15 cellular contexts compared by ENCODE assay signal in genomic region chr11:12124306-12124705, GRCh38. TPM values are rescaled to one million over a fixed set of nuclear protein-coding genes. Genes with fewer than 3 reads are reported as not detected.
DNase-seq lines count a peak whose midpoint lies in the region; ATAC-seq, FAIRE-seq and TF ChIP-seq lines count a peak whose summit lies in the region.
"Had no signal": no experiment of that assay in that cellular context is flagged by ENCODE, and none has a peak within 500 bp of the region (broad histone marks: within the 10 kb centered on the region; RNA-seq: fewer than 3 reads in every experiment).

No MANE protein-coding gene starts in this region.

- ATAC-seq in left cardiac atrium (no peak), upper lobe of left lung (ENCODE audit: low FRiP score in 2 of 2) (no peak)

- H3K27ac ChIP-seq in left ventricle myocardium inferior (replicated peaks), result peak overlapping the region; percentile 65
- peak overlapping the region; percentile 11 to 70 (median 42) for H3K27ac ChIP-seq in upper lobe of left lung

- H3K4me3 ChIP-seq in left ventricle myocardium inferior (no peak overlapping the region), upper lobe of left lung (no peak overlapping the region)

- no peak for TF ChIP-seq EP300 in upper lobe of left lung (IDR thresholded peaks at IDR 0.05)

- peak overlapping the region; percentile 56 for H3K4me3 Mint-ChIP-seq in activated T-helper 1 cell treated with anti-CD3 and anti-CD28 coated beads, Interleukin-12 subunit alpha, Interleukin-12 subunit beta, Interleukin-2, Interleukin-4 antibody, amounts not matched to agents 30 ng/mL and 10 ng/mL and 1 ng/mL, durations not matched to agents 14 hours and 24 hours and 36 hours
- H3K4me3 Mint-ChIP-seq in immature natural killer cell, result peak overlapping the region in 2 of 5 donors; percentile 14 to 61
- H3K4me3 Mint-ChIP-seq: B cell, memory B cell had no signal

- TF ChIP-seq POLR2A in upper lobe of left lung (IDR thresholded peaks at IDR 0.05), result no peak

- H3K9me3 ChIP-seq in left ventricle myocardium inferior (replicated peaks) (no peaks in the 10 kb centered on the region), upper lobe of left lung (no peaks in the 10 kb centered on the region)

- H3K27ac Mint-ChIP-seq in activated T-helper 1 cell treated with anti-CD3 and anti-CD28 coated beads, Interleukin-12 subunit alpha, Interleukin-12 subunit beta, Interleukin-2, Interleukin-4 antibody, amounts not matched to agents 30 ng/mL and 10 ng/mL and 1 ng/mL, durations not matched to agents 14 hours and 24 hours and 36 hours, result peak overlapping the region; percentile 74
- H3K27ac Mint-ChIP-seq in immature natural killer cell, result peak overlapping the region in 5 of 6 donors; percentile 8 to 79 (median 37)
- H3K27ac Mint-ChIP-seq: B cell, memory B cell had no signal

- FAIRE-seq in HTR-8/SVneo (lab: Jason Lieb, UNC), result no peak
- FAIRE-seq: bronchial epithelial cell had no signal

- H3K4me1 ChIP-seq in left ventricle myocardium inferior, result peaks cover 85% of the 10 kb centered on the region
- H3K4me1 ChIP-seq in upper lobe of left lung, result peaks cover 42 to 90% (median 60%) of the 10 kb centered on the region in 4 donors

- H3K27me3 ChIP-seq in left ventricle myocardium inferior (ENCODE audit: low read depth) (no peaks in the 10 kb centered on the region), upper lobe of left lung (no peaks in the 10 kb centered on the region)

- H3K9me3 Mint-ChIP-seq in activated T-helper 1 cell treated with anti-CD3 and anti-CD28 coated beads, Interleukin-12 subunit alpha, Interleukin-12 subunit beta, Interleukin-2, Interleukin-4 antibody, amounts not matched to agents 30 ng/mL and 10 ng/mL and 1 ng/mL, durations not matched to agents 14 hours and 24 hours and 36 hours, result no peaks in the 10 kb centered on the region
- no peaks in the 10 kb centered on the region for H3K9me3 Mint-ChIP-seq in immature natural killer cell
- H3K9me3 Mint-ChIP-seq: memory B cell had no signal

- H3K4me1 Mint-ChIP-seq in activated T-helper 1 cell treated with anti-CD3 and anti-CD28 coated beads, Interleukin-12 subunit alpha, Interleukin-12 subunit beta, Interleukin-2, Interleukin-4 antibody, amounts not matched to agents 30 ng/mL and 10 ng/mL and 1 ng/mL, durations not matched to agents 14 hours and 24 hours and 36 hours (ENCODE audit: low read depth), result peaks cover 88% of the 10 kb centered on the region
- peaks cover 52 to 72% of the 10 kb centered on the region in 2 donors for H3K4me1 Mint-ChIP-seq in immature natural killer cell
- H3K4me1 Mint-ChIP-seq: B cell had no signal

- no peak for DNase-seq in left ventricle myocardium inferior
- no peak for DNase-seq in left cardiac atrium
- DNase-seq in activated T-helper 1 cell treated with anti-CD3 and anti-CD28 coated beads, Interleukin-12 subunit alpha, Interleukin-12 subunit beta, Interleukin-2, Interleukin-4 antibody, amounts not matched to agents 30 ng/mL and 10 ng/mL and 1 ng/mL, durations not matched to agents 14 hours and 24 hours and 36 hours (ENCODE audit: low spot score), result no peak
- DNase-seq in immature natural killer cell, result no peak
- DNase-seq in upper lobe of left lung, result no peak
- DNase-seq in pons (ENCODE audit: low spot score), result no peak
- no peak for DNase-seq in activated T-cell treated with anti-CD3 and anti-CD28 coated beads for 4 hours
- no peak for DNase-seq in HTR-8/SVneo (ENCODE audit: insufficient read length, low spot score)
- DNase-seq: activated CD4-positive, CD25-positive, alpha-beta regulatory T cell; hypothalamus; NCI-H2029 treated with DMSO at 0.1 percent for 48 hours; stimulated activated CD8-positive, alpha-beta memory T cell treated with anti-CD3 and anti-CD28 coated beads, Interleukin-4, amount 100 ng/mL, for 48 hours had no signal

- TF ChIP-seq CTCF in left ventricle myocardium inferior (IDR thresholded peaks at IDR 0.05; ENCODE audit: borderline replicate concordance) (no peak), upper lobe of left lung (IDR thresholded peaks at IDR 0.05) (no peak)

- no peaks in the 10 kb centered on the region for H3K27me3 Mint-ChIP-seq in activated T-helper 1 cell treated with anti-CD3 and anti-CD28 coated beads, Interleukin-12 subunit alpha, Interleukin-12 subunit beta, Interleukin-2, Interleukin-4 antibody, amounts not matched to agents 30 ng/mL and 10 ng/mL and 1 ng/mL, durations not matched to agents 14 hours and 24 hours and 36 hours (ENCODE audit: insufficient read depth)
- peaks cover 0 to 5% (median 1%) of the 10 kb centered on the region in 3 donors for H3K27me3 Mint-ChIP-seq in immature natural killer cell (ENCODE audit: low read depth in 3 of 3)

- peaks cover 37% of the 10 kb centered on the region for H3K36me3 Mint-ChIP-seq in activated T-helper 1 cell treated with anti-CD3 and anti-CD28 coated beads, Interleukin-12 subunit alpha, Interleukin-12 subunit beta, Interleukin-2, Interleukin-4 antibody, amounts not matched to agents 30 ng/mL and 10 ng/mL and 1 ng/mL, durations not matched to agents 14 hours and 24 hours and 36 hours (ENCODE audit: low read depth)
- H3K36me3 Mint-ChIP-seq in immature natural killer cell, result peaks cover 0 to 1% (median 0%) of the 10 kb centered on the region in 3 donors
- H3K36me3 Mint-ChIP-seq: memory B cell had no signal

- WGBS in upper lobe of left lung, 2 donors, result 74 to 76% methylated on average over 9 of the region's 9 CpGs

- intact Hi-C loops in left ventricle myocardium inferior (cut with micrococcal nuclease) (no loop called here), left cardiac atrium (cut with DNase I) (loop anchor here in 1 of 2 donors (5.0 kb wide), 1 partner anchor 33 kb away; no protein-coding TSS in a partner anchor)
- intact Hi-C loops in activated T-helper 1 cell treated with anti-CD3 and anti-CD28 coated beads, Interleukin-12 subunit alpha, Interleukin-12 subunit beta, Interleukin-2, Interleukin-4 antibody, amounts not matched to agents 30 ng/mL and 10 ng/mL and 1 ng/mL, durations not matched to agents 14 hours and 24 hours and 36 hours (cut with micrococcal nuclease), result no loop called here

- no peaks in the 10 kb centered on the region for H3K36me3 ChIP-seq in left ventricle myocardium inferior
- no peaks in the 10 kb centered on the region for H3K36me3 ChIP-seq in upper lobe of left lung

RNA-seq across cellular contexts. Expression of gene MICAL2, which starts 13.9 kb away (rescaled TPM):
- 85.0 TPM for total RNA-seq in left ventricle myocardium inferior
- total RNA-seq in left cardiac atrium, result 100 to 1,000 TPM in 1 of 2 donors, 10 to 100 TPM in 1; 74.5 to 128 TPM
- 595 and 619 TPM in 2 replicates for total RNA-seq in activated T-helper 1 cell treated with anti-CD3 and anti-CD28 coated beads, Interleukin-12 subunit alpha, Interleukin-12 subunit beta, Interleukin-2, Interleukin-4 antibody, amounts not matched to agents 30 ng/mL and 10 ng/mL and 1 ng/mL, durations not matched to agents 14 hours and 24 hours and 36 hours
- polyA plus RNA-seq in immature natural killer cell, result 10 to 100 TPM in 2 of 3 donors, 1 to 10 TPM in 1; 7.0 to 35.0 (median 10.1) TPM
- 100 to 1,000 TPM; 138 to 327 (median 175) TPM for total RNA-seq in upper lobe of left lung
